ENCODE assay signal across 2 cellular contexts in the genomic region with DNA sequence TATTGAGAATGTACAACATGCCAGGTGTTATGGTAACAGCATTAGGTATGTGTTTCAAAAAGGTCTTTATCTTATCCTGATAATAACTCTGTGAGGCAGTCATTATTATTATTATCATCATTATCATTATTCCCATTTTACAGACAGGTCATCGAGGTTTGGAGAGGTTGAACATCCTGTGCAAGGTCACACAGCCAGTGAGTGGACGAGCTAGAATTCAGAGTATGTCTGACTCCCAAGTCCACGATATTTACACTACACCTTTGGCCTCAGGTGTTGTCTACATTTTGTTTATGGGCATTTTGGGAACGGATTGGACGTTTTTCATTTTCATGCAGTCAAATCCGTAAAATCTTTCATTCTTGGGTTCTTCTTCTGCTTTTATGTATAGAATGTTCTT.
A peak's percentile ranks its signal among the peaks of the same experiment; 100 is the strongest.
TF ChIP-seq lines count a peak whose summit lies in the region.

No MANE protein-coding gene starts in this region.

TF ChIP-seq in HepG2, 621 proteins besides CTCF, POLR2A, EP300 and RAD21:
- TF ChIP-seq, protein P1, sequence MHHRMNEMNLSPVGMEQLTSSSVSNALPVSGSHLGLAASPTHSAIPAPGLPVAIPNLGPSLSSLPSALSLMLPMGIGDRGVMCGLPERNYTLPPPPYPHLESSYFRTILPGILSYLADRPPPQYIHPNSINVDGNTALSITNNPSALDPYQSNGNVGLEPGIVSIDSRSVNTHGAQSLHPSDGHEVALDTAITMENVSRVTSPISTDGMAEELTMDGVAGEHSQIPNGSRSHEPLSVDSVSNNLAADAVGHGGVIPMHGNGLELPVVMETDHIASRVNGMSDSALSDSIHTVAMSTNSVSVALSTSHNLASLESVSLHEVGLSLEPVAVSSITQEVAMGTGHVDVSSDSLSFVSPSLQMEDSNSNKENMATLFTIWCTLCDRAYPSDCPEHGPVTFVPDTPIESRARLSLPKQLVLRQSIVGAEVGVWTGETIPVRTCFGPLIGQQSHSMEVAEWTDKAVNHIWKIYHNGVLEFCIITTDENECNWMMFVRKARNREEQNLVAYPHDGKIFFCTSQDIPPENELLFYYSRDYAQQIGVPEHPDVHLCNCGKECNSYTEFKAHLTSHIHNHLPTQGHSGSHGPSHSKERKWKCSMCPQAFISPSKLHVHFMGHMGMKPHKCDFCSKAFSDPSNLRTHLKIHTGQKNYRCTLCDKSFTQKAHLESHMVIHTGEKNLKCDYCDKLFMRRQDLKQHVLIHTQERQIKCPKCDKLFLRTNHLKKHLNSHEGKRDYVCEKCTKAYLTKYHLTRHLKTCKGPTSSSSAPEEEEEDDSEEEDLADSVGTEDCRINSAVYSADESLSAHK (CRISPR knock-in tag; IDR thresholded peaks at IDR 0.05; ENCODE audit: borderline replicate concordance): no peak
- TF ChIP-seq, protein P2, sequence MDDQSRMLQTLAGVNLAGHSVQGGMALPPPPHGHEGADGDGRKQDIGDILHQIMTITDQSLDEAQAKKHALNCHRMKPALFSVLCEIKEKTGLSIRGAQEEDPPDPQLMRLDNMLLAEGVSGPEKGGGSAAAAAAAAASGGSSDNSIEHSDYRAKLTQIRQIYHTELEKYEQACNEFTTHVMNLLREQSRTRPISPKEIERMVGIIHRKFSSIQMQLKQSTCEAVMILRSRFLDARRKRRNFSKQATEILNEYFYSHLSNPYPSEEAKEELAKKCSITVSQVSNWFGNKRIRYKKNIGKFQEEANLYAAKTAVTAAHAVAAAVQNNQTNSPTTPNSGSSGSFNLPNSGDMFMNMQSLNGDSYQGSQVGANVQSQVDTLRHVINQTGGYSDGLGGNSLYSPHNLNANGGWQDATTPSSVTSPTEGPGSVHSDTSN (CRISPR knock-in tag; IDR thresholded peaks at IDR 0.05; ENCODE audit: borderline replicate concordance): no peak
- TF ChIP-seq ZNF629 (CRISPR knock-in tag; conservative IDR thresholded peaks at IDR 0.05): peak; percentile 51
- TF ChIP-seq, protein P3, sequence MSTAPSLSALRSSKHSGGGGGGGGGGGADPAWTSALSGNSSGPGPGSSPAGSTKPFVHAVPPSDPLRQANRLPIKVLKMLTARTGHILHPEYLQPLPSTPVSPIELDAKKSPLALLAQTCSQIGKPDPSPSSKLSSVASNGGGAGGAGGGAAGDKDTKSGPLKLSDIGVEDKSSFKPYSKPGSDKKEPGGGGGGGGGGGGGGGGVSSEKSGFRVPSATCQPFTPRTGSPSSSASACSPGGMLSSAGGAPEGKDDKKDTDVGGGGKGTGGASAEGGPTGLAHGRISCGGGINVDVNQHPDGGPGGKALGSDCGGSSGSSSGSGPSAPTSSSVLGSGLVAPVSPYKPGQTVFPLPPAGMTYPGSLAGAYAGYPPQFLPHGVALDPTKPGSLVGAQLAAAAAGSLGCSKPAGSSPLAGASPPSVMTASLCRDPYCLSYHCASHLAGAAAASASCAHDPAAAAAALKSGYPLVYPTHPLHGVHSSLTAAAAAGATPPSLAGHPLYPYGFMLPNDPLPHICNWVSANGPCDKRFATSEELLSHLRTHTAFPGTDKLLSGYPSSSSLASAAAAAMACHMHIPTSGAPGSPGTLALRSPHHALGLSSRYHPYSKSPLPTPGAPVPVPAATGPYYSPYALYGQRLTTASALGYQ (CRISPR knock-in tag; IDR thresholded peaks at IDR 0.05): no peak
- TF ChIP-seq, protein P4, sequence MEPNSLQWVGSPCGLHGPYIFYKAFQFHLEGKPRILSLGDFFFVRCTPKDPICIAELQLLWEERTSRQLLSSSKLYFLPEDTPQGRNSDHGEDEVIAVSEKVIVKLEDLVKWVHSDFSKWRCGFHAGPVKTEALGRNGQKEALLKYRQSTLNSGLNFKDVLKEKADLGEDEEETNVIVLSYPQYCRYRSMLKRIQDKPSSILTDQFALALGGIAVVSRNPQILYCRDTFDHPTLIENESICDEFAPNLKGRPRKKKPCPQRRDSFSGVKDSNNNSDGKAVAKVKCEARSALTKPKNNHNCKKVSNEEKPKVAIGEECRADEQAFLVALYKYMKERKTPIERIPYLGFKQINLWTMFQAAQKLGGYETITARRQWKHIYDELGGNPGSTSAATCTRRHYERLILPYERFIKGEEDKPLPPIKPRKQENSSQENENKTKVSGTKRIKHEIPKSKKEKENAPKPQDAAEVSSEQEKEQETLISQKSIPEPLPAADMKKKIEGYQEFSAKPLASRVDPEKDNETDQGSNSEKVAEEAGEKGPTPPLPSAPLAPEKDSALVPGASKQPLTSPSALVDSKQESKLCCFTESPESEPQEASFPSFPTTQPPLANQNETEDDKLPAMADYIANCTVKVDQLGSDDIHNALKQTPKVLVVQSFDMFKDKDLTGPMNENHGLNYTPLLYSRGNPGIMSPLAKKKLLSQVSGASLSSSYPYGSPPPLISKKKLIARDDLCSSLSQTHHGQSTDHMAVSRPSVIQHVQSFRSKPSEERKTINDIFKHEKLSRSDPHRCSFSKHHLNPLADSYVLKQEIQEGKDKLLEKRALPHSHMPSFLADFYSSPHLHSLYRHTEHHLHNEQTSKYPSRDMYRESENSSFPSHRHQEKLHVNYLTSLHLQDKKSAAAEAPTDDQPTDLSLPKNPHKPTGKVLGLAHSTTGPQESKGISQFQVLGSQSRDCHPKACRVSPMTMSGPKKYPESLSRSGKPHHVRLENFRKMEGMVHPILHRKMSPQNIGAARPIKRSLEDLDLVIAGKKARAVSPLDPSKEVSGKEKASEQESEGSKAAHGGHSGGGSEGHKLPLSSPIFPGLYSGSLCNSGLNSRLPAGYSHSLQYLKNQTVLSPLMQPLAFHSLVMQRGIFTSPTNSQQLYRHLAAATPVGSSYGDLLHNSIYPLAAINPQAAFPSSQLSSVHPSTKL (CRISPR knock-in tag; IDR thresholded peaks at IDR 0.05): no peak

TF ChIP-seq in K562, 482 proteins besides CTCF, POLR2A, EP300 and RAD21:
- TF ChIP-seq GABPB1 (CRISPR knock-in tag; IDR thresholded peaks at IDR 0.05) (no peak), E2F3 (CRISPR knock-in tag; IDR thresholded peaks at IDR 0.05) (no peak), GABPB2 (CRISPR knock-in tag; conservative IDR thresholded peaks at IDR 0.05) (no peak), MEF2D (tag; conservative IDR thresholded peaks at IDR 0.05; ENCODE audit: low read depth) (no peak), NFYB (IDR thresholded peaks at IDR 0.05; ENCODE audit: extremely low read depth, insufficient read length) (no peak), BCOR (IDR thresholded peaks at IDR 0.05) (0 out of 2 replicates have a peak, but pooled peaks have one; percentile 13), RBM25 (IDR thresholded peaks at IDR 0.05; ENCODE audit: low read depth, low read length, severe bottlenecking) (peak; percentile 32), BRD4 (IDR thresholded peaks at IDR 0.05) (no peak)
- TF ChIP-seq, protein P5, sequence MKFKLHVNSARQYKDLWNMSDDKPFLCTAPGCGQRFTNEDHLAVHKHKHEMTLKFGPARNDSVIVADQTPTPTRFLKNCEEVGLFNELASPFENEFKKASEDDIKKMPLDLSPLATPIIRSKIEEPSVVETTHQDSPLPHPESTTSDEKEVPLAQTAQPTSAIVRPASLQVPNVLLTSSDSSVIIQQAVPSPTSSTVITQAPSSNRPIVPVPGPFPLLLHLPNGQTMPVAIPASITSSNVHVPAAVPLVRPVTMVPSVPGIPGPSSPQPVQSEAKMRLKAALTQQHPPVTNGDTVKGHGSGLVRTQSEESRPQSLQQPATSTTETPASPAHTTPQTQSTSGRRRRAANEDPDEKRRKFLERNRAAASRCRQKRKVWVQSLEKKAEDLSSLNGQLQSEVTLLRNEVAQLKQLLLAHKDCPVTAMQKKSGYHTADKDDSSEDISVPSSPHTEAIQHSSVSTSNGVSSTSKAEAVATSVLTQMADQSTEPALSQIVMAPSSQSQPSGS (CRISPR knock-in tag; IDR thresholded peaks at IDR 0.05): no peak
